Comparison of ENCODE assay signal across 11 cellular contexts in genomic region chrX:48854898-48855297, GRCh38. TPM values are rescaled to one million over a fixed set of nuclear protein-coding genes. Genes with fewer than 3 reads are reported as not detected.
DNase-seq lines count a peak whose midpoint lies in the region; FAIRE-seq and TF ChIP-seq lines count a peak whose summit lies in the region.
"Had no signal": no experiment of that assay in that cellular context is flagged by ENCODE, and none has a peak within 500 bp of the region (broad histone marks: within the 10 kb centered on the region; RNA-seq: fewer than 3 reads in every experiment).

No MANE protein-coding gene starts in this region.

- H3K18ac ChIP-seq in mesenchymal stem cell (ENCODE audit: low read depth in 1 of 2, low read length in 2 of 2): no peak overlapping the region

- H3K36me3 ChIP-seq in MM.1S (replicated peaks; ENCODE audit: insufficient read depth, low read length) (no peaks in the 10 kb centered on the region), adipocyte (ENCODE audit: control insufficient read depth, insufficient read depth, low read length, severe bottlenecking) (no peaks in the 10 kb centered on the region), mesenchymal stem cell (ENCODE audit: control insufficient read depth in 1 of 2, insufficient read depth in 2 of 2, low read depth in 1 of 2, low read length in 2 of 2) (no peaks in the 10 kb centered on the region)
- H3K36me3 ChIP-seq: colonic mucosa had no signal

- H3K9ac ChIP-seq in MM.1S (ENCODE audit: low read length) (no peak overlapping the region), adipocyte (ENCODE audit: low read length) (no peak overlapping the region), mesenchymal stem cell (ENCODE audit: low read length) (no peak overlapping the region)

- no peak overlapping the region for H3K4me3 ChIP-seq in MM.1S (ENCODE audit: low read length)
- H3K4me3 ChIP-seq in adipocyte (ENCODE audit: low read length): no peak overlapping the region
- H3K4me3 ChIP-seq in mesenchymal stem cell (ENCODE audit: insufficient read depth in 1 of 2, low read depth in 1 of 2, low read length in 2 of 2): no peak overlapping the region
- H3K4me3 ChIP-seq: colonic mucosa had no signal

- no peak overlapping the region for H3K4ac ChIP-seq in mesenchymal stem cell (ENCODE audit: low read depth in 1 of 2, low read length in 2 of 2)

- no peak overlapping the region for H2BK5ac ChIP-seq in mesenchymal stem cell (ENCODE audit: low read depth, low read length, poor library complexity, severe bottlenecking)

- DNase-seq in DMS53 (lab: John Stamatoyannopoulos, UW) (peak; percentile 15), DMS53 treated with DMSO at 0.1 percent for 48 hours (lab: John Stamatoyannopoulos, UW; ENCODE audit: unreplicated experiment) (no peak), MM.1S (no peak), adipocyte (ENCODE audit: low read depth) (peak; percentile 4), mesenchymal stem cell (peak; percentile 28), NCI-H446 treated with DMSO at 0.1 percent for 48 hours (lab: John Stamatoyannopoulos, UW) (no peak), GM19239 (ENCODE audit: insufficient read length, low spot score) (no peak), NCI-H1930 (lab: John Stamatoyannopoulos, UW) (no peak)
- DNase-seq: colonic mucosa, MV-4-11 had no signal

- H3K27me3 ChIP-seq in MM.1S (replicated peaks; ENCODE audit: insufficient read depth, low read length) (no peaks in the 10 kb centered on the region), adipocyte (replicated peaks; ENCODE audit: control insufficient read depth, insufficient read depth, low read length) (peaks cover 6% of the 10 kb centered on the region), mesenchymal stem cell (ENCODE audit: control insufficient read depth in 1 of 2, insufficient read depth in 1 of 2, low read length in 2 of 2) (peaks cover 0 to 20% of the 10 kb centered on the region in 2 experiments)
- H3K27me3 ChIP-seq: colonic mucosa had no signal

- no peaks in the 10 kb centered on the region for H3F3A ChIP-seq in MM.1S (ENCODE audit: insufficient read depth, low read length)

- H3K4me2 ChIP-seq in MM.1S (ENCODE audit: low read depth, low read length): no peak overlapping the region
- no peak overlapping the region for H3K4me2 ChIP-seq in mesenchymal stem cell (ENCODE audit: low read length, poor library complexity, severe bottlenecking)

- 77% methylated on average over 2 of the region's 5 CpGs for WGBS in mesenchymal stem cell

- H3K14ac ChIP-seq in mesenchymal stem cell (ENCODE audit: low read length in 2 of 2): no peak overlapping the region

- H3K79me2 ChIP-seq in MM.1S (ENCODE audit: low read length): no peaks in the 10 kb centered on the region

- H3K79me1 ChIP-seq in mesenchymal stem cell (replicated peaks; ENCODE audit: low read length, poor library complexity, severe bottlenecking): no peaks in the 10 kb centered on the region

- H2BK15ac ChIP-seq in mesenchymal stem cell (ENCODE audit: low read depth, poor library complexity, severe bottlenecking): no peak overlapping the region

- H2AK5ac ChIP-seq in mesenchymal stem cell (ENCODE audit: low read length, severe bottlenecking): no peak overlapping the region

- no peaks in the 10 kb centered on the region for H3K4me1 ChIP-seq in MM.1S (ENCODE audit: low read length)
- H3K4me1 ChIP-seq in adipocyte (ENCODE audit: control insufficient read depth, insufficient read depth, low read length): no peaks in the 10 kb centered on the region
- no peaks in the 10 kb centered on the region for H3K4me1 ChIP-seq in mesenchymal stem cell (ENCODE audit: control insufficient read depth, insufficient read depth, low read depth, low read length)
- H3K4me1 ChIP-seq: colonic mucosa had no signal

- no peak overlapping the region for H2AFZ ChIP-seq in MM.1S (ENCODE audit: low read length)
- H2AFZ ChIP-seq in mesenchymal stem cell (ENCODE audit: low read depth, low read length): no peak overlapping the region

- no peaks in the 10 kb centered on the region for H3K9me2 ChIP-seq in MM.1S (replicated peaks; ENCODE audit: insufficient read depth, low read length)

- H3K23ac ChIP-seq in mesenchymal stem cell (ENCODE audit: low read length in 2 of 2): no peak overlapping the region

- FAIRE-seq in GM19239 (lab: Jason Lieb, UNC): no peak
- FAIRE-seq: A204.1 had no signal

- no peaks in the 10 kb centered on the region for H4K20me1 ChIP-seq in MM.1S (ENCODE audit: insufficient read depth, low read length)

- H3K9me3 ChIP-seq in MM.1S (replicated peaks; ENCODE audit: insufficient read depth, low read length) (no peaks in the 10 kb centered on the region), adipocyte (ENCODE audit: control insufficient read depth, low read length) (peaks cover 5% of the 10 kb centered on the region), mesenchymal stem cell (ENCODE audit: control insufficient read depth, low read length) (no peaks in the 10 kb centered on the region)
- H3K9me3 ChIP-seq: colonic mucosa had no signal

- TF ChIP-seq CTCF in MM.1S (IDR thresholded peaks at IDR 0.05; ENCODE audit: low read length): 0 out of 2 replicates have a peak, but pooled peaks have one; percentile 12

- H3K27ac ChIP-seq in MM.1S (ENCODE audit: low read length) (no peak overlapping the region), mesenchymal stem cell (ENCODE audit: low read length, poor library complexity, severe bottlenecking) (no peak overlapping the region)
- H3K27ac ChIP-seq: colonic mucosa had no signal

- no peak overlapping the region for H2BK12ac ChIP-seq in mesenchymal stem cell (ENCODE audit: low read length in 2 of 2)

- no peak overlapping the region for H2BK120ac ChIP-seq in mesenchymal stem cell (ENCODE audit: low read depth, low read length)

- no peak overlapping the region for H4K91ac ChIP-seq in mesenchymal stem cell (ENCODE audit: low read length)

- no peak overlapping the region for H4K8ac ChIP-seq in mesenchymal stem cell (ENCODE audit: low read length)

RNA-seq across cellular contexts. Expression of gene PCSK1N, which starts 19.5 kb away (rescaled TPM):
- polyA plus RNA-seq in mesenchymal stem cell (2013, experiment 1 of 2): 0.12 TPM
- polyA plus RNA-seq in mesenchymal stem cell (2013, experiment 2 of 2): 0.16 TPM

RNA-seq across cellular contexts. Expression of gene ERAS, which starts 28.6 kb away (rescaled TPM):
- polyA plus RNA-seq in mesenchymal stem cell (2013, experiment 1 of 2): not detected
- polyA plus RNA-seq in mesenchymal stem cell (2013, experiment 2 of 2): not detected

RNA-seq across cellular contexts. Expression of gene TIMM17B, which starts 42.7 kb away (rescaled TPM):
- 43.8 TPM for polyA plus RNA-seq in mesenchymal stem cell (2013, experiment 1 of 2)
- polyA plus RNA-seq in mesenchymal stem cell (2013, experiment 2 of 2): 44.4 TPM

RNA-seq across cellular contexts. Expression of gene PQBP1, which starts 42.8 kb away (rescaled TPM):
- polyA plus RNA-seq in mesenchymal stem cell (2013, experiment 1 of 2): 69.7 TPM
- polyA plus RNA-seq in mesenchymal stem cell (2013, experiment 2 of 2): 66.1 TPM

RNA-seq across cellular contexts. Expression of gene HDAC6, which starts 53.0 kb away (rescaled TPM):
- 38.8 TPM for polyA plus RNA-seq in mesenchymal stem cell (2013, experiment 1 of 2)
- polyA plus RNA-seq in mesenchymal stem cell (2013, experiment 2 of 2): 35.3 TPM

Comparison
In these comparisons a context has a peak if more than half of its experiments do, and no peak if none do; other contexts are left out.
1. DNase-seq: peak in DMS53 (single experiment), adipocyte (single experiment) and mesenchymal stem cell (single experiment); none in DMS53 treated with DMSO at 0.1 percent for 48 hours (single experiment), MM.1S (single experiment), NCI-H446 treated with DMSO at 0.1 percent for 48 hours (single experiment), GM19239 (single experiment) and NCI-H1930 (0 of 2).